ENCODE assay signal across 23 cellular contexts in genomic region chr2:221310720-221311119, GRCh38.
DNase-seq lines count a peak whose midpoint lies in the region; ATAC-seq and TF ChIP-seq lines count a peak whose summit lies in the region.
"Had no signal": no experiment of that assay in that cellular context is flagged by ENCODE, and none has a peak within 500 bp of the region (broad histone marks: within the 10 kb centered on the region; RNA-seq: fewer than 3 reads in every experiment).

No MANE protein-coding gene starts in this region.

- H2BK20ac ChIP-seq in H9 (ENCODE audit: low read depth, low read length, poor library complexity, severe bottlenecking) = no peak overlapping the region

- no peaks in the 10 kb centered on the region for H3K27me3 Mint-ChIP-seq in H9 (ENCODE audit: low read depth)
- H3K27me3 Mint-ChIP-seq: CD4-positive, alpha-beta T cell had no signal

- H3K4me1 ChIP-seq in H9 (ENCODE audit: insufficient read depth, low read length) (no peaks in the 10 kb centered on the region), OCI-LY7 (ENCODE audit: insufficient read depth, low read length, poor library complexity, severe bottlenecking) (peaks cover 20% of the 10 kb centered on the region), mesendoderm (ENCODE audit: control insufficient read depth, low read depth, low read length) (peaks cover 2% of the 10 kb centered on the region)
- H3K4me1 ChIP-seq: Peyer's patch, SJSA1 had no signal

- no peak overlapping the region for H4K5ac ChIP-seq in H9 (ENCODE audit: insufficient read length, low read depth, low read length)
- H4K5ac ChIP-seq in mesendoderm (ENCODE audit: low read length) = no peak overlapping the region

- H2BK15ac ChIP-seq in H9 (ENCODE audit: low read depth, low read length) (no peak overlapping the region), mesendoderm (replicated peaks; ENCODE audit: low read depth) (no peak overlapping the region)

- H3K4me3 Mint-ChIP-seq in H9 = no peak overlapping the region
- H3K4me3 Mint-ChIP-seq: CD4-positive, alpha-beta T cell had no signal

- H2BK5ac ChIP-seq in H9 (ENCODE audit: insufficient read length, low read length) (no peak overlapping the region), mesendoderm (ENCODE audit: low read length) (no peak overlapping the region)

- H3K36me3 Mint-ChIP-seq in H9 (ENCODE audit: insufficient read depth in 1 of 3, low read depth in 3 of 3) = no peaks in the 10 kb centered on the region

- H3K79me1 ChIP-seq in H9 (ENCODE audit: insufficient read depth, low read depth, low read length, poor library complexity, severe bottlenecking) (no peaks in the 10 kb centered on the region), mesendoderm (ENCODE audit: low read length) (no peaks in the 10 kb centered on the region)

- no peaks in the 10 kb centered on the region for H3K27me3 ChIP-seq in H9 (ENCODE audit: insufficient read depth, low read length)
- H3K27me3 ChIP-seq in mesendoderm (ENCODE audit: insufficient read depth, low read length, poor library complexity) = no peaks in the 10 kb centered on the region
- no peaks in the 10 kb centered on the region for H3K27me3 ChIP-seq in H7 (ENCODE audit: control insufficient read depth, insufficient read depth, low read length)
- H3K27me3 ChIP-seq: BLaER1, Peyer's patch had no signal

- H3K79me2 ChIP-seq in H9 (ENCODE audit: insufficient read depth, low read length) (no peaks in the 10 kb centered on the region), OCI-LY7 (ENCODE audit: insufficient read depth, low read depth, low read length) (no peaks in the 10 kb centered on the region), mesendoderm (ENCODE audit: control insufficient read depth, insufficient read depth, low read length) (no peaks in the 10 kb centered on the region)

- H3K4me1 Mint-ChIP-seq in H9 = peaks cover 14 to 25% of the 10 kb centered on the region in 2 experiments

- no peak overlapping the region for H3T11ph ChIP-seq in H9 (ENCODE audit: low read length)

- no peak overlapping the region for H2AFZ ChIP-seq in H9 (ENCODE audit: low read length)
- H2AFZ ChIP-seq in OCI-LY7 (ENCODE audit: low read length) = peak overlapping the region; percentile 59

- BruUV-seq in OCI-LY7 (replicated peaks; lab: Mats Ljungman, UMichigan) = no TSS peak

- no peaks in the 10 kb centered on the region for H3K9me2 ChIP-seq in OCI-LY7 (ENCODE audit: insufficient read depth, low read length)

- no peak overlapping the region for H3K18ac ChIP-seq in H9 (ENCODE audit: insufficient read length, low read depth, low read length)
- H3K18ac ChIP-seq in mesendoderm (ENCODE audit: low read length) = peak overlapping the region; percentile 60

- H3K27ac ChIP-seq in H9 (ENCODE audit: insufficient read length, low read depth, low read length) = no peak overlapping the region
- no peak overlapping the region for H3K27ac ChIP-seq in OCI-LY7 (ENCODE audit: low read depth, low read length, poor library complexity, severe bottlenecking)
- H3K27ac ChIP-seq in mesendoderm (ENCODE audit: low read depth, low read length) = no peak overlapping the region
- H3K27ac ChIP-seq: BLaER1, HL-60, Peyer's patch, SJSA1 had no signal

- intact Hi-C loops in OCI-LY7 (cut with micrococcal nuclease; ENCODE audit: unreplicated experiment) = no loop called here

- H3K9me3 Mint-ChIP-seq in H9 = no peaks in the 10 kb centered on the region
- H3K9me3 Mint-ChIP-seq: CD4-positive, alpha-beta T cell had no signal

- no peak overlapping the region for H2AK5ac ChIP-seq in H9 (ENCODE audit: insufficient read length, low read length)
- no peak overlapping the region for H2AK5ac ChIP-seq in mesendoderm (ENCODE audit: low read length)

- H3K9me3 ChIP-seq in H9 (ENCODE audit: control insufficient read depth, low read depth, low read length) = no peaks in the 10 kb centered on the region
- no peaks in the 10 kb centered on the region for H3K9me3 ChIP-seq in OCI-LY7 (ENCODE audit: low read length)
- H3K9me3 ChIP-seq: BLaER1, Peyer's patch, SJSA1 had no signal

- no peaks in the 10 kb centered on the region for H3K36me3 ChIP-seq in OCI-LY7 (ENCODE audit: insufficient read depth, low read length)
- H3K36me3 ChIP-seq in mesendoderm (ENCODE audit: control insufficient read depth, insufficient read depth, low read length) = no peaks in the 10 kb centered on the region
- H3K36me3 ChIP-seq in H7 (replicated peaks; ENCODE audit: control insufficient read depth, insufficient read depth, low read length) = no peaks in the 10 kb centered on the region
- H3K36me3 ChIP-seq: BLaER1, Peyer's patch, SJSA1 had no signal

- DNase-seq in H9 = no peak
- DNase-seq in NCI-H524 (lab: John Stamatoyannopoulos, UW) = peak; percentile 4 to 41
- no peak for DNase-seq in OCI-LY7 (ENCODE audit: low spot score)
- peak; percentile 69 for DNase-seq in mesendoderm
- DNase-seq in NCI-H2107 treated with DMSO at 0.1 percent for 48 hours (lab: John Stamatoyannopoulos, UW; ENCODE audit: unreplicated experiment) = no peak
- DNase-seq in H7 = no peak
- DNase-seq: ACHN; CD4-positive, alpha-beta T cell; COR-L47; MM.1S; NCI-H1048; NCI-H1417 treated with DMSO at 0.1 percent for 48 hours; NCI-H187; NCI-H2107; NCI-H226; NCI-H510A treated with DMSO at 0.1 percent for 48 hours; Peyer's patch had no signal

- H3K9ac ChIP-seq in H9 (ENCODE audit: extremely low read depth, insufficient read length, low read length) (no peak overlapping the region), mesendoderm (ENCODE audit: low read length) (no peak overlapping the region)
- H3K9ac ChIP-seq: BLaER1 had no signal

- H3K23ac ChIP-seq in H9 (ENCODE audit: insufficient read length, low read depth, low read length) (no peak overlapping the region), mesendoderm (ENCODE audit: low read length) (no peak overlapping the region)

- POLR2A ChIA-PET in OCI-LY7 (lab: Charles Lee) = interaction anchor here (1.2 kb wide), 1 partner anchor 34 kb away, joined by 3 read pairs; no protein-coding TSS in a partner anchor

- H3K23me2 ChIP-seq in H9 (ENCODE audit: insufficient read length, low read depth, low read length, poor library complexity, severe bottlenecking) = no peaks in the 10 kb centered on the region

- H2BK120ac ChIP-seq in H9 (ENCODE audit: low read depth, low read length, poor library complexity, severe bottlenecking) = no peak overlapping the region
- H2BK120ac ChIP-seq in mesendoderm (ENCODE audit: low read depth, low read length) = no peak overlapping the region

- no peak for ATAC-seq in GM19455 (IDR thresholded peaks at IDR 0.05; ENCODE audit: unreplicated experiment)
- ATAC-seq: HepG2, K562 had no signal

- H3K14ac ChIP-seq in H9 (ENCODE audit: insufficient read depth, low read length) = no peak overlapping the region

- H4K20me1 ChIP-seq in H9 (ENCODE audit: control insufficient read depth, insufficient read depth, insufficient read length) (no peaks in the 10 kb centered on the region), OCI-LY7 (ENCODE audit: insufficient read depth, low read length) (no peaks in the 10 kb centered on the region)
- H4K20me1 ChIP-seq: BLaER1 had no signal

- WGBS in H9 (ENCODE audit: extremely low coverage, insufficient read length, low lambda C conversion rate) = no CpG with 5 or more reads among the region's 2 CpGs
- no CpG with 5 or more reads among the region's 2 CpGs for WGBS in mesendoderm (ENCODE audit: extremely low coverage, insufficient coverage, low lambda C conversion rate)

- H4K8ac ChIP-seq in H9 (replicated peaks; ENCODE audit: insufficient read length, low read depth, low read length) (no peak overlapping the region), mesendoderm (ENCODE audit: low read depth, low read length) (no peak overlapping the region)

- no peak overlapping the region for H4K91ac ChIP-seq in H9 (ENCODE audit: insufficient read length, low read depth, low read length)

- H2BK12ac ChIP-seq in H9 (ENCODE audit: insufficient read length, low read depth, low read length) = no peak overlapping the region

- H3K4me2 ChIP-seq in H9 (ENCODE audit: insufficient read depth, insufficient read length, low read length) = no peak overlapping the region
- H3K4me2 ChIP-seq in OCI-LY7 (ENCODE audit: low read length) = no peak overlapping the region
- H3K4me2 ChIP-seq in mesendoderm (ENCODE audit: low read length) = no peak overlapping the region
- H3K4me2 ChIP-seq: BLaER1 had no signal

- no peak overlapping the region for H3K56ac ChIP-seq in H9 (ENCODE audit: insufficient read length, low read depth, low read length)
- no peak overlapping the region for H3K56ac ChIP-seq in mesendoderm (ENCODE audit: low read length)

- no peak overlapping the region for H3K4ac ChIP-seq in H9 (ENCODE audit: low read depth, low read length)
- H3K4ac ChIP-seq in mesendoderm (ENCODE audit: low read depth, low read length) = no peak overlapping the region

- peak overlapping the region in 1 of 3 experiments; percentile 3; a peak in 1 of 7 replicates for H3K27ac Mint-ChIP-seq in H9
- H3K27ac Mint-ChIP-seq: CD4-positive, alpha-beta T cell had no signal

- CTCF ChIA-PET in OCI-LY7 (lab: Charles Lee; ENCODE audit: unreplicated experiment) = no interaction called here

- peak; percentile 17; the same call in 2 of the 3 replicates for TF ChIP-seq CTCF in H9 (conservative IDR thresholded peaks at IDR 0.05)
- no peak for TF ChIP-seq CTCF in OCI-LY7 (conservative IDR thresholded peaks at IDR 0.05; ENCODE audit: low read length)

- H3K4me3 ChIP-seq in OCI-LY7 (ENCODE audit: low read depth, low read length, poor library complexity, severe bottlenecking) (no peak overlapping the region), mesendoderm (ENCODE audit: low read length) (no peak overlapping the region), H7 (ENCODE audit: insufficient read depth, low read depth, low read length) (no peak overlapping the region)
- H3K4me3 ChIP-seq: BLaER1, K562, Peyer's patch, SJSA1 had no signal

Comparison
In these comparisons a context has a peak if more than half of its experiments do, and no peak if none do; other contexts are left out.
1. DNase-seq: peak in NCI-H524 (2 of 2) and mesendoderm (single experiment); none in H9 (single experiment), OCI-LY7 (single experiment), NCI-H2107 treated with DMSO at 0.1 percent for 48 hours (single experiment) and H7 (single experiment).